ENCODE assay signal across 15 cellular contexts in the genomic region with DNA sequence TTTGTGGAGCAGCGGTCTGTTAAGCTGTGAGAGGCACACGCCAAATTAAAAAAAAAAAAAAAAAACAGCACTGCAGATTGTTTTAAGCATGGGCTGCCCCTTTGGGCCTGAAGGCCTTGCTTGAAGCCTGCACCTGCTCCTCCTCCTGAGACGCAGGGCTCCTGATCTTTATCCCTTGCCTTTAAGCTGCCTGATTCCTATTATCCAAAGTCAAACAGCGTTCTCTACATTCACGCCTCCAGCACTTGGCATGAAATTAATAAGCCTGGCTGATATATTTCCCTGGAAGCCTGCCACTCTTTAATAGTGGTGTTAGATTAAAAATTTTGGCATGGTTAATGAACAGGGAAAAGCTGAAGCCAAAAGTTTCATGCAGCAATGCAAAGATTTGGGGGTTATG.
"Had no signal": no experiment of that assay in that cellular context is flagged by ENCODE, and none has a peak within 500 bp of the region (broad histone marks: within the 10 kb centered on the region; RNA-seq: fewer than 3 reads in every experiment).

No MANE protein-coding gene starts in this region.

- H3K4me1 Mint-ChIP-seq: naive thymus-derived CD8-positive, alpha-beta T cell had no signal

- H3K4me3 Mint-ChIP-seq: activated B cell treated with CpG ODN at 0.5 μM for 24 hours; activated CD8-positive, alpha-beta T cell treated with anti-CD3 and anti-CD28 coated beads for 36 hours; activated naive CD8-positive, alpha-beta T cell; central memory CD8-positive, alpha-beta T cell; naive thymus-derived CD8-positive, alpha-beta T cell had no signal

- ATAC-seq: activated CD8-positive, alpha-beta T cell treated with anti-CD3 and anti-CD28 coated beads for 36 hours; naive thymus-derived CD8-positive, alpha-beta T cell had no signal

- H3K36me3 Mint-ChIP-seq: activated naive CD8-positive, alpha-beta T cell had no signal

- DNase-seq: activated B cell treated with CpG ODN at 0.5 μM for 24 hours; activated CD4-positive, alpha-beta T cell treated with anti-CD3 and anti-CD28 coated beads for 48 hours; activated CD8-positive, alpha-beta T cell treated with anti-CD3 and anti-CD28 coated beads for 36 hours; activated gamma-delta T cell; activated T-cell treated with anti-CD3 and anti-CD28 coated beads, Interleukin-2, amount 50 U/mL, for 48 hours; amniotic stem cell; effector CD4-positive, alpha-beta T cell; kidney; mesenchymal stem cell; naive thymus-derived CD8-positive, alpha-beta T cell; stimulated activated CD4-positive, alpha-beta T cell treated with anti-CD3 and anti-CD28 coated beads, Interleukin-12 subunit alpha, Interleukin-12 subunit beta, amount 100 ng/mL, for 4 hours; stimulated activated CD4-positive, alpha-beta T cell treated with anti-CD3 and anti-CD28 coated beads, Interleukin-2, amount 100 ng/mL, for 24 hours; tibial artery had no signal

- H3K27ac Mint-ChIP-seq: activated B cell treated with CpG ODN at 0.5 μM for 24 hours; activated CD8-positive, alpha-beta T cell treated with anti-CD3 and anti-CD28 coated beads for 36 hours; activated naive CD8-positive, alpha-beta T cell; naive thymus-derived CD8-positive, alpha-beta T cell had no signal
